In genomic region chr4:5142726-5143125, GRCh38 we compare ENCODE assay signal across 8 cellular contexts.
DNase-seq lines count a peak whose midpoint lies in the region; ATAC-seq, FAIRE-seq and TF ChIP-seq lines count a peak whose summit lies in the region.

No MANE protein-coding gene starts in this region.

- FAIRE-seq in A549 (lab: Jason Lieb, UNC) (no peak), kidney (lab: Jason Lieb, UNC) (peak; percentile 61)

- no peaks in the 10 kb centered on the region; the same call in 2 of the 3 replicates for H3K4me1 Mint-ChIP-seq in GM23338

- no peak overlapping the region for H2AFZ ChIP-seq in GM23338

- TF ChIP-seq RAD21 in A549 (conservative IDR thresholded peaks at IDR 0.05 in 1 of 2, IDR thresholded peaks at IDR 0.05 in 1 of 2): peak; percentile 64 to 66

- no peak overlapping the region for H3K9ac ChIP-seq in kidney (ENCODE audit: low read length in 2 of 2)

- no peaks in the 10 kb centered on the region for H3K36me3 ChIP-seq in GM23338 (ENCODE audit: insufficient read depth)
- no peaks in the 10 kb centered on the region for H3K36me3 ChIP-seq in adrenal gland (replicated peaks in 1 of 2)
- no peaks in the 10 kb centered on the region for H3K36me3 ChIP-seq in kidney (ENCODE audit: control insufficient read depth in 1 of 2, insufficient read depth in 2 of 2, low read length in 2 of 2)

- H3K9me3 Mint-ChIP-seq in GM23338: no peaks in the 10 kb centered on the region

- WGBS in A549 (ENCODE audit: missing lambda C conversion rate): 67% methylated on average over 3 of the region's 3 CpGs
- 74 to 91% (median 85%) methylated on average over 3 of the region's 3 CpGs for WGBS in adrenal gland, 4 donors

- no peaks in the 10 kb centered on the region for H3K36me3 Mint-ChIP-seq in GM23338 (ENCODE audit: low read depth)

- H3F3A ChIP-seq in GM23338 (replicated peaks; ENCODE audit: low read depth): no peaks in the 10 kb centered on the region

- H3K9me3 ChIP-seq in A549 (no peaks in the 10 kb centered on the region), adrenal gland (replicated peaks in 1 of 3) (no peaks in the 10 kb centered on the region), kidney (ENCODE audit: control insufficient read depth in 1 of 2, low read length in 2 of 2) (no peaks in the 10 kb centered on the region)

- POLR2A ChIA-PET in A549 (lab: Yijun Ruan, JAX): no interaction called here

- H3K27me3 Mint-ChIP-seq in GM23338 (ENCODE audit: insufficient read depth, low read depth, poor library complexity): peaks cover 6% of the 10 kb centered on the region

- H3K9me2 ChIP-seq in GM23338 (ENCODE audit: insufficient read depth): peaks cover 11% of the 10 kb centered on the region; the same call in 1 of the 2 replicates

- H4K20me1 ChIP-seq in GM23338 (replicated peaks; ENCODE audit: insufficient read depth): no peaks in the 10 kb centered on the region

- peaks cover 14% of the 10 kb centered on the region for H3K4me1 ChIP-seq in A549
- no peaks in the 10 kb centered on the region for H3K4me1 ChIP-seq in GM23338 (ENCODE audit: insufficient read depth)
- no peaks in the 10 kb centered on the region for H3K4me1 ChIP-seq in adrenal gland (replicated peaks in 1 of 2)
- H3K4me1 ChIP-seq in kidney (ENCODE audit: control insufficient read depth in 1 of 2, insufficient read depth in 1 of 2, low read depth in 1 of 2, low read length in 2 of 2): peaks cover 16 to 19% of the 10 kb centered on the region in 2 donors

- CTCF ChIA-PET in A549 (lab: Yijun Ruan, JAX): interaction anchor here (0.9 kb wide), 1 partner anchor 17 kb away, joined by 3 read pairs; no protein-coding TSS in a partner anchor

- H3K27me3 ChIP-seq in GM23338 (ENCODE audit: insufficient read depth) (no peaks in the 10 kb centered on the region), adrenal gland (no peaks in the 10 kb centered on the region)

- TF ChIP-seq POLR2A in A549 (IDR thresholded peaks at IDR 0.05; ENCODE audit: low read length) (no peak), adrenal gland (IDR thresholded peaks at IDR 0.05) (no peak)

- TF ChIP-seq EP300 in A549 (IDR thresholded peaks at IDR 0.05): no peak

- no peak overlapping the region for H3K27ac Mint-ChIP-seq in GM23338

- H3K4me3 ChIP-seq in A549: no peak overlapping the region
- no peak overlapping the region for H3K4me3 ChIP-seq in GM23338
- H3K4me3 ChIP-seq in adrenal gland: no peak overlapping the region
- no peak overlapping the region for H3K4me3 ChIP-seq in kidney (ENCODE audit: low read length in 2 of 2)

- DNase-seq in A549 (ENCODE audit: low read depth in 1 of 2, low spot score in 1 of 2) (peak; percentile 16 to 58), GM23338 (ENCODE audit: low spot score) (peak; percentile 85), adrenal gland (peak; percentile 17 to 56 (median 43)), kidney (no peak), DMS79 (lab: John Stamatoyannopoulos, UW) (no peak), DMS153 (lab: John Stamatoyannopoulos, UW) (no peak), COLO668 (lab: John Stamatoyannopoulos, UW; ENCODE audit: unreplicated experiment) (no peak)

- ATAC-seq in A549 (peak; percentile 39 to 67; a peak in 4 of 6 replicates), GM23338 (peak; percentile 75), GM19463 (IDR thresholded peaks at IDR 0.05; ENCODE audit: unreplicated experiment) (no peak)

- H3K4me2 ChIP-seq in A549 (no peak overlapping the region), GM23338 (no peak overlapping the region)

- TF ChIP-seq CTCF in A549 (IDR thresholded peaks at IDR 0.05) (peak; percentile 51), GM23338 (conservative IDR thresholded peaks at IDR 0.05; ENCODE audit: low read depth in 2 of 2) (peak; percentile 74 to 85), adrenal gland (IDR thresholded peaks at IDR 0.05) (peak; percentile 27 to 55 (median 46)), kidney (IDR thresholded peaks at IDR 0.05; ENCODE audit: borderline replicate concordance, extremely low read depth, insufficient read depth) (peak; percentile 79)

- intact Hi-C loops in adrenal gland (cut with DNase I) (no loop called here), kidney (cut with DNase I) (no loop called here)

- H3K27ac ChIP-seq in A549 (peak overlapping the region in 1 of 2 experiments; percentile 37; a peak in 1 of 6 replicates), GM23338 (ENCODE audit: low read depth) (no peak overlapping the region), adrenal gland (no peak overlapping the region), kidney (ENCODE audit: low read depth in 2 of 2, low read length in 2 of 2) (no peak overlapping the region)

- no peaks in the 10 kb centered on the region for H3K79me2 ChIP-seq in GM23338 (replicated peaks; ENCODE audit: insufficient read depth)

- no peak overlapping the region for H3K4me3 Mint-ChIP-seq in GM23338

TF ChIP-seq in A549, 52 proteins besides CTCF, POLR2A, EP300 and RAD21:
- TF ChIP-seq ELK1 (IDR thresholded peaks at IDR 0.05; ENCODE audit: low read depth, low read length) (no peak), BHLHE40 (IDR thresholded peaks at IDR 0.05; ENCODE audit: low read depth, low read length) (no peak), HEYL (CRISPR knock-in tag; IDR thresholded peaks at IDR 0.05) (no peak), RARB (CRISPR knock-in tag; IDR thresholded peaks at IDR 0.05) (no peak), NR3C1 (IDR thresholded peaks at IDR 0.05) (no peak), NFE2L2 (conservative IDR thresholded peaks at IDR 0.05; ENCODE audit: low read length) (no peak), SMC3 (IDR thresholded peaks at IDR 0.05) (peak; percentile 74), USF2 (IDR thresholded peaks at IDR 0.05) (no peak)

TF ChIP-seq in GM23338, 12 proteins besides CTCF, POLR2A, EP300 and RAD21 (continues in another document):
- TF ChIP-seq NANOG (IDR thresholded peaks at IDR 0.05; ENCODE audit: borderline replicate concordance): no peak
- no peak for TF ChIP-seq REST (IDR thresholded peaks at IDR 0.05; ENCODE audit: unreplicated experiment)
- TF ChIP-seq ZNF114 (CRISPR knock-in tag; IDR thresholded peaks at IDR 0.05): no peak
- no peak for TF ChIP-seq ETS1 (IDR thresholded peaks at IDR 0.05)
- no peak for TF ChIP-seq CREB1 (CRISPR knock-in tag; IDR thresholded peaks at IDR 0.05; ENCODE audit: low read depth)
- no peak for TF ChIP-seq EZH2phosphoT487 (IDR thresholded peaks at IDR 0.05; ENCODE audit: unreplicated experiment)
- TF ChIP-seq EZH2 (IDR thresholded peaks at IDR 0.05; ENCODE audit: low read depth, unreplicated experiment): no peak

Comparison
In these comparisons a context has a peak if more than half of its experiments do, and no peak if none do; other contexts are left out.
1. DNase-seq: peak in A549 (2 of 2), GM23338 (single experiment) and adrenal gland (7 of 7); none in kidney (single experiment), DMS79 (single experiment), DMS153 (single experiment) and COLO668 (single experiment).
2. Peak in every context shown above with its lines, with median percentiles within 50 percentile points of each other: CTCF ChIP-seq.